8 cellular contexts compared by ENCODE assay signal in the genomic region with DNA sequence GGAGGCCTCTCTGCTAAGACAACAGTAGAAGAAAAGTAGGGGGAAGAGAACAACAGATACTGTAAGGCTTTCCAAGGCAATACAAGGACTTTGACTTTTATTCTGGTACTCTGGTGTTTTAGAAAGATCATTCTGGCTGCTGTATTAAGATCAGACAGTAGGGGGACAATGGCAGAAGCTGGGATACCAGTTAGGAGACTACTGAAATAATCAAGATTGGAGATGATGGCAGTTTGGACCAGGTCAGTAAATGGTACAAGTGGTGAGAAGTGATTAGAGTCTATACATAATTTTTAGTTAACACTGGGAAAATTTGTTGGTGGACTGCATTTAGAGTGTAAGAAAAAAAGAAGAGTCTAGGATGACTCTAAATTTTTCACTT.
DNase-seq lines count a peak whose midpoint lies in the region; ATAC-seq, FAIRE-seq and TF ChIP-seq lines count a peak whose summit lies in the region.

No MANE protein-coding gene starts in this region.

- no peak overlapping the region for H3K27ac ChIP-seq in neuronal stem cell (replicated peaks; ENCODE audit: low read length)

- POLR2A ChIA-PET in naive thymus-derived CD8-positive, alpha-beta T cell (lab: Charles Lee): no interaction called here

- H2BK120ac ChIP-seq in neuronal stem cell (ENCODE audit: low read depth, low read length): no peak overlapping the region

- H3K27me3 ChIP-seq in bronchial epithelial cell (ENCODE audit: control insufficient read depth, insufficient read depth, low read length) (no peaks in the 10 kb centered on the region), neuronal stem cell (ENCODE audit: control insufficient read depth in 3 of 3, insufficient read depth in 3 of 3, low read depth in 1 of 3, low read length in 3 of 3) (no peaks in the 10 kb centered on the region)

- H3K9me3 ChIP-seq in neuronal stem cell (replicated peaks in 1 of 2; ENCODE audit: control insufficient read depth in 2 of 2, insufficient read depth in 1 of 2, low read depth in 1 of 2, low read length in 2 of 2): no peaks in the 10 kb centered on the region

- peak; percentile 45 for TF ChIP-seq CTCF in NB4 (IDR thresholded peaks at IDR 0.05; ENCODE audit: low read depth, low read length)
- TF ChIP-seq CTCF in bronchial epithelial cell (IDR thresholded peaks at IDR 0.05; ENCODE audit: insufficient read depth, low read length, severe bottlenecking): peak; percentile 40

- peak; percentile 57 for ATAC-seq in GM18498 (IDR thresholded peaks at IDR 0.05; ENCODE audit: unreplicated experiment)
- peak; percentile 52 to 53 for ATAC-seq in naive thymus-derived CD8-positive, alpha-beta T cell

- peaks cover 0 to 86% (median 22%) of the 10 kb centered on the region in 3 donors for H3K36me3 Mint-ChIP-seq in naive thymus-derived CD8-positive, alpha-beta T cell

- no peak overlapping the region for H4K8ac ChIP-seq in neuronal stem cell (ENCODE audit: low read depth, low read length)

- H2BK12ac ChIP-seq in neuronal stem cell (ENCODE audit: low read length): no peak overlapping the region

- no peaks in the 10 kb centered on the region for H3K9me3 Mint-ChIP-seq in naive thymus-derived CD8-positive, alpha-beta T cell

- H3K4me1 ChIP-seq in neuronal stem cell (ENCODE audit: control insufficient read depth in 2 of 2, insufficient read depth in 1 of 2, low read depth in 1 of 2, low read length in 2 of 2): peaks cover 0 to 1% of the 10 kb centered on the region in 2 donors

- H3K23ac ChIP-seq in neuronal stem cell (ENCODE audit: low read depth, low read length, poor library complexity): no peak overlapping the region

- no peak overlapping the region for H2BK5ac ChIP-seq in neuronal stem cell (ENCODE audit: low read length)

- H3K14ac ChIP-seq in neuronal stem cell (ENCODE audit: low read length): no peak overlapping the region

- no peaks in the 10 kb centered on the region for H3K79me1 ChIP-seq in neuronal stem cell (ENCODE audit: low read depth, low read length)

- H2AK5ac ChIP-seq in neuronal stem cell (ENCODE audit: low read depth, low read length): no peak overlapping the region

- peaks cover 4% of the 10 kb centered on the region for H3K36me3 ChIP-seq in bronchial epithelial cell (ENCODE audit: control insufficient read depth, insufficient read depth, low read length)
- H3K36me3 ChIP-seq in neuronal stem cell (replicated peaks in 1 of 2; ENCODE audit: control insufficient read depth in 2 of 2, insufficient read depth in 2 of 2, low read length in 2 of 2): peaks cover 0 to 86% of the 10 kb centered on the region in 2 donors

- H3K4ac ChIP-seq in neuronal stem cell (ENCODE audit: low read length): no peak overlapping the region

- H3K4me2 ChIP-seq in neuronal stem cell (ENCODE audit: insufficient read depth, low read length, poor library complexity, severe bottlenecking): no peak overlapping the region

- FAIRE-seq in bronchial epithelial cell (lab: Jason Lieb, UNC): no peak

- H3K4me3 Mint-ChIP-seq in naive thymus-derived CD8-positive, alpha-beta T cell: no peak overlapping the region

- no peak overlapping the region for H4K91ac ChIP-seq in neuronal stem cell (ENCODE audit: low read depth, low read length, poor library complexity)

- no peak overlapping the region for H3K18ac ChIP-seq in neuronal stem cell (ENCODE audit: low read length)

- TF ChIP-seq POLR2A in NB4 (IDR thresholded peaks at IDR 0.05; ENCODE audit: extremely low read depth, insufficient read length): no peak

- no peak overlapping the region for H2AFZ ChIP-seq in neuronal stem cell (ENCODE audit: low read length)

- H3K27me3 Mint-ChIP-seq in naive thymus-derived CD8-positive, alpha-beta T cell: no peaks in the 10 kb centered on the region

- no peak overlapping the region for H3K4me3 ChIP-seq in NB4 (ENCODE audit: low read depth, low read length)
- no peak overlapping the region for H3K4me3 ChIP-seq in bronchial epithelial cell (ENCODE audit: low read depth, low read length)
- no peak overlapping the region for H3K4me3 ChIP-seq in neuronal stem cell (ENCODE audit: low read length in 2 of 2)

- H3K27ac Mint-ChIP-seq in naive thymus-derived CD8-positive, alpha-beta T cell: peak overlapping the region in 2 of 10 donors; percentile 4 to 15

- H2BK15ac ChIP-seq in neuronal stem cell (ENCODE audit: low read length): no peak overlapping the region

- H3K9ac ChIP-seq in neuronal stem cell (ENCODE audit: low read depth, low read length, poor library complexity): no peak overlapping the region

- peak; percentile 44 for DNase-seq in AG08395 (ENCODE audit: low spot score)
- peak; percentile 49 for DNase-seq in NB4 (ENCODE audit: low read depth)
- peak; percentile 26 for DNase-seq in bronchial epithelial cell (ENCODE audit: low read depth)
- DNase-seq in naive thymus-derived CD8-positive, alpha-beta T cell: peak in 3 of 10 donors; percentile 9 to 15 (median 15)
- DNase-seq in NCI-H774 (lab: John Stamatoyannopoulos, UW): no peak
- DNase-seq in stimulated activated CD4-positive, alpha-beta T cell treated with anti-CD3 and anti-CD28 coated beads, Interleukin-4, amount 100 ng/mL, for 1 hour: no peak
- no peak for DNase-seq in neuronal stem cell (ENCODE audit: low spot score)

- peaks cover 0 to 12% (median 5%) of the 10 kb centered on the region in 4 donors for H3K4me1 Mint-ChIP-seq in naive thymus-derived CD8-positive, alpha-beta T cell

Comparison
In these comparisons a context has a peak if more than half of its experiments do, and no peak if none do; other contexts are left out.
1. DNase-seq: peak in AG08395 (single experiment), NB4 (single experiment) and bronchial epithelial cell (single experiment); none in NCI-H774 (single experiment), stimulated activated CD4-positive, alpha-beta T cell treated with anti-CD3 and anti-CD28 coated beads, Interleukin-4, amount 100 ng/mL, for 1 hour (single experiment) and neuronal stem cell (single experiment).